ENCODE assay signal across 9 cellular contexts in genomic region chr1:162627662-162628296, GRCh38. TPM values are rescaled to one million over a fixed set of nuclear protein-coding genes. Genes with fewer than 3 reads are reported as not detected.
DNase-seq lines count a peak whose midpoint lies in the region; ATAC-seq and TF ChIP-seq lines count a peak whose summit lies in the region.
"Had no signal": no experiment of that assay in that cellular context is flagged by ENCODE, and none has a peak within 500 bp of the region (broad histone marks: within the 10 kb centered on the region; RNA-seq: fewer than 3 reads in every experiment).

No MANE protein-coding gene starts in this region.

- no peaks in the 10 kb centered on the region for H3K27me3 Mint-ChIP-seq in MCF 10A (ENCODE audit: insufficient read depth, unreplicated experiment)
- no peaks in the 10 kb centered on the region for H3K27me3 Mint-ChIP-seq in progenitor cell of endocrine pancreas

- H3K4me1 Mint-ChIP-seq in MCF 10A (ENCODE audit: insufficient read depth, unreplicated experiment) = peaks cover 17% of the 10 kb centered on the region
- peaks cover 8% of the 10 kb centered on the region for H3K4me1 Mint-ChIP-seq in progenitor cell of endocrine pancreas (ENCODE audit: low read depth)
- H3K4me1 Mint-ChIP-seq: activated naive CD4-positive, alpha-beta T cell treated with anti-CD3 and anti-CD28 coated beads, Interleukin-2, amount 50 U/mL, for 24 hours had no signal

- ATAC-seq in GM21619 (IDR thresholded peaks at IDR 0.05; ENCODE audit: unreplicated experiment) = no peak

- CTCF ChIA-PET in MCF 10A (lab: Yijun Ruan, JAX) = interaction anchor here (0.6 to 3.4 kb wide), 7 partner anchors 10 to 173 kb away, joined by 3 to 14 read pairs (median 4); no protein-coding TSS in a partner anchor

- H3K9me3 Mint-ChIP-seq in MCF 10A (ENCODE audit: unreplicated experiment) = no peaks in the 10 kb centered on the region
- no peaks in the 10 kb centered on the region for H3K9me3 Mint-ChIP-seq in progenitor cell of endocrine pancreas (ENCODE audit: low read depth)
- H3K9me3 Mint-ChIP-seq: activated naive CD4-positive, alpha-beta T cell treated with anti-CD3 and anti-CD28 coated beads, Interleukin-2, amount 50 U/mL, for 24 hours had no signal

- H3K36me3 Mint-ChIP-seq in MCF 10A (ENCODE audit: insufficient read depth, unreplicated experiment) (no peaks in the 10 kb centered on the region), progenitor cell of endocrine pancreas (ENCODE audit: insufficient read depth) (no peaks in the 10 kb centered on the region)

- no peak overlapping the region for H3K4me3 ChIP-seq in NB4 (ENCODE audit: low read depth, low read length)

- H3K27ac Mint-ChIP-seq in MCF 10A (ENCODE audit: low read depth, unreplicated experiment) (no peak overlapping the region), progenitor cell of endocrine pancreas (no peak overlapping the region)
- H3K27ac Mint-ChIP-seq: activated naive CD4-positive, alpha-beta T cell treated with anti-CD3 and anti-CD28 coated beads, Interleukin-2, amount 50 U/mL, for 24 hours had no signal

- intact Hi-C loops in MCF 10A (cut with micrococcal nuclease) = loop anchor here (5.0 kb wide), 1 partner anchor 570 kb away; no protein-coding TSS in a partner anchor

- TF ChIP-seq POLR2A in NB4 (IDR thresholded peaks at IDR 0.05; ENCODE audit: extremely low read depth, insufficient read length) = no peak

- peak; percentile 27 for DNase-seq in NCI-H2227 (lab: John Stamatoyannopoulos, UW; ENCODE audit: unreplicated experiment)
- no peak for DNase-seq in NCI-H2227 treated with DMSO at 0.1 percent for 48 hours (lab: John Stamatoyannopoulos, UW)
- DNase-seq in NB4 (ENCODE audit: low read depth) = peak; percentile 52
- DNase-seq in MCF 10A (ENCODE audit: unreplicated experiment) = peak; percentile 71
- no peak for DNase-seq in progenitor cell of endocrine pancreas (ENCODE audit: low spot score, unreplicated experiment)
- DNase-seq in activated CD4-positive, CD25-positive, alpha-beta regulatory T cell (lab: John Stamatoyannopoulos, UW) = no peak
- no peak for DNase-seq in HuH-7.5 (ENCODE audit: low spot score)

- POLR2A ChIA-PET in MCF 10A (lab: Yijun Ruan, JAX) = interaction anchor here (0.7 to 1.0 kb wide), 2 partner anchors 65 to 68 kb away, joined by 3 read pairs; no protein-coding TSS in a partner anchor

- TF ChIP-seq CTCF in NB4 (IDR thresholded peaks at IDR 0.05; ENCODE audit: low read depth, low read length) (peak; percentile 52), MCF 10A (IDR thresholded peaks at IDR 0.05; ENCODE audit: unreplicated experiment) (peak; percentile 55), progenitor cell of endocrine pancreas (IDR thresholded peaks at IDR 0.05; ENCODE audit: unreplicated experiment) (peak; percentile 61)

- BruUV-seq in MCF 10A (replicated peaks; lab: Mats Ljungman, UMichigan) = no TSS peak

- H3K4me3 Mint-ChIP-seq in MCF 10A (ENCODE audit: unreplicated experiment) (no peak overlapping the region), progenitor cell of endocrine pancreas (ENCODE audit: low read depth) (no peak overlapping the region)
- H3K4me3 Mint-ChIP-seq: activated naive CD4-positive, alpha-beta T cell treated with anti-CD3 and anti-CD28 coated beads, Interleukin-2, amount 50 U/mL, for 24 hours had no signal

RNA-seq across cellular contexts. Expression of gene DDR2, which starts 4.5 kb away (rescaled TPM):
- total RNA-seq in MCF 10A (2022) (4.9 and 5.9 TPM in 2 replicates), progenitor cell of endocrine pancreas (1.2 and 1.7 TPM in 2 replicates)

Comparison
In these comparisons a context has a peak if more than half of its experiments do, and no peak if none do; other contexts are left out.
1. DNase-seq: peak in NCI-H2227 (single experiment), NB4 (single experiment) and MCF 10A (single experiment); none in NCI-H2227 treated with DMSO at 0.1 percent for 48 hours (single experiment), progenitor cell of endocrine pancreas (single experiment), activated CD4-positive, CD25-positive, alpha-beta regulatory T cell (0 of 4) and HuH-7.5 (single experiment).
2. Peak in every context shown above with its lines, with median percentiles within 50 percentile points of each other: CTCF ChIP-seq.